1 cellular context compared by ENCODE assay signal in the genomic region with DNA sequence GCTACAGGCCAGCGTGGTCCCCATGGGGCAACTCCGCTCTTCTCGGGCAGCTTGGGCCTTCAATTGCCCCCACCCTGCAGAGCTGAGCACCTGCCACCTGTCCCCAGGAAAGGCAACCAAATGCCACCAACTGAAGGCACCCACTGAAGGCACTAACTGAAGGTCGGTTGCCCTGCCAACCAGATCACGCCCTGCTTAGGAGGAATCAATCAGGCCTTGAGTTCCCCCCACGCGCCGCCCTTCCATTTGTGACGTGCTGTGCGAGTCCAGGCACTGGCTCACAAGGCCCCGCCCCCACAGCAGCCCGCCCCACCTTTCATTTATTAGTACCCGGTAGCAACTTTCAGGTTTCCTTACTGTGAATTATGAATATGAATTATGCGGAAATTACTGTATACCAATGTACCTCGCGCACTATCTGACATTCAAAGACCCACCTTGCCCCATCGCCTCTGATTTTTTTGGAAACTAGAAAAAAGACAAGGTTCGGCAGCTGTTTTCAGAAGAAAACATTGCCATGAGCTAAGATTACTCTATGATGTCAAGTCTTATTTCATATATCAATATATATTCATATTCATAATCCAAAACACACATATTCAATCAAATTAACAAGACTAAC.
TF ChIP-seq lines count a peak whose summit lies in the region.

No MANE protein-coding gene starts in this region.

TF ChIP-seq in K562, 482 proteins besides CTCF, POLR2A, EP300 and RAD21:
- no peak for TF ChIP-seq CEBPG (CRISPR knock-in tag; IDR thresholded peaks at IDR 0.05)
- TF ChIP-seq CEBPG (tag; conservative IDR thresholded peaks at IDR 0.05 in 1 of 2, IDR thresholded peaks at IDR 0.05 in 1 of 2) = no peak
- peak; percentile 27; the same call in 1 of the 2 replicates for TF ChIP-seq RFX1 (IDR thresholded peaks at IDR 0.05)
- TF ChIP-seq ADNP (tag; IDR thresholded peaks at IDR 0.05) = no peak
TF ChIP-seq in K562: peak in this region for 1.
